1 cellular context compared by ENCODE assay signal in genomic region chr2:46973687-46974086, GRCh38.
TF ChIP-seq lines count a peak whose summit lies in the region.

No MANE protein-coding gene starts in this region.

TF ChIP-seq in A549, 52 proteins besides CTCF, POLR2A, EP300 and RAD21 (continued from another document):
- TF ChIP-seq NFE2L2 (conservative IDR thresholded peaks at IDR 0.05; ENCODE audit: low read length) (no peak), ATOH8 (CRISPR knock-in tag; IDR thresholded peaks at IDR 0.05; ENCODE audit: low read depth) (no peak), RCOR1 (IDR thresholded peaks at IDR 0.05; ENCODE audit: low read depth, low read length) (no peak), FOSB (CRISPR knock-in tag; IDR thresholded peaks at IDR 0.05) (no peak), KDM1A (IDR thresholded peaks at IDR 0.05; ENCODE audit: low read depth) (no peak), NPAS2 (CRISPR knock-in tag; IDR thresholded peaks at IDR 0.05; ENCODE audit: borderline replicate concordance) (no peak), SREBF2 (IDR thresholded peaks at IDR 0.05) (no peak), GATA3 (IDR thresholded peaks at IDR 0.05; ENCODE audit: borderline replicate concordance) (no peak), CBX2 (IDR thresholded peaks at IDR 0.05; ENCODE audit: borderline replicate concordance, low read depth) (no peak), ZNF302 (CRISPR knock-in tag; IDR thresholded peaks at IDR 0.05) (no peak), BHLHE40 (IDR thresholded peaks at IDR 0.05; ENCODE audit: low read depth, low read length) (no peak), HDAC2 (IDR thresholded peaks at IDR 0.05) (no peak), HEYL (CRISPR knock-in tag; IDR thresholded peaks at IDR 0.05) (no peak), USF2 (IDR thresholded peaks at IDR 0.05) (no peak), POLR2AphosphoS2 (conservative IDR thresholded peaks at IDR 0.05; ENCODE audit: low read length) (no peak)
